23 cellular contexts compared by ENCODE assay signal in the genomic region with DNA sequence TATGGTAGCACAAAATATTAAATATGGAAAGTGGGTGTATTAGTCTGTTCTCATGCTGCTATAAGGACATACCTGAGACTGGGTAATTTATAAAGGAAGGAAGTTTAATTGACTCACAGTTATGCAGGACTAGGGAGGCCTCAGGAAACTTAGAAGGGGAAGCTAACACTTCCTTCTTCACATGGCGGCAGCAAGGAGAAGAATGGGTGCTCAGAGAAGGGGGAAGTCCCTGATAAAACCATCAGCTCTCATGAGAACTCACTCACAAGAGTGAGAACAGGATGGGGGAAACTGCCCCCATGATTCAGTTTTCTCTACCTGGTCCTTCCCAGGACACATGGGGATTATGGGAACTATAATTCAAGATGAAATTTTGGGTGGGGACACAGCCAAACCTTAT.
"Had no signal": no experiment of that assay in that cellular context is flagged by ENCODE, and none has a peak within 500 bp of the region (broad histone marks: within the 10 kb centered on the region; RNA-seq: fewer than 3 reads in every experiment).

No MANE protein-coding gene starts in this region.

- H3K4me1 ChIP-seq: foreskin keratinocyte, left lung, sigmoid colon, vagina had no signal

- H3K4me3 ChIP-seq: hepatocyte, left lung, lung, sigmoid colon, smooth muscle cell, thoracic aorta, vagina had no signal

- H3K36me3 ChIP-seq: left lung, sigmoid colon, thoracic aorta, vagina had no signal

- H3K27me3 ChIP-seq: hepatocyte, vagina had no signal

- ATAC-seq: foreskin keratinocyte; left lung; naive thymus-derived CD8-positive, alpha-beta T cell had no signal

- H3K4me1 Mint-ChIP-seq: activated naive CD8-positive, alpha-beta T cell treated with anti-CD3 and anti-CD28 coated beads for 36 hours; immature natural killer cell; naive thymus-derived CD8-positive, alpha-beta T cell had no signal

- H3K9me3 ChIP-seq: sigmoid colon, thoracic aorta, vagina had no signal

- H3K27ac ChIP-seq: foreskin keratinocyte, hepatocyte, left lung, sigmoid colon, thoracic aorta, vagina, VCaP had no signal

- H3K27ac Mint-ChIP-seq: activated naive CD8-positive, alpha-beta T cell treated with anti-CD3 and anti-CD28 coated beads for 36 hours; immature natural killer cell; progenitor cell of endocrine pancreas; type B pancreatic cell had no signal

- H3K9me3 Mint-ChIP-seq: activated naive CD8-positive, alpha-beta T cell treated with anti-CD3 and anti-CD28 coated beads for 36 hours; immature natural killer cell; type B pancreatic cell had no signal

- DNase-seq: activated CD4-positive, alpha-beta T cell treated with anti-CD3 and anti-CD28 coated beads for 1 hour; activated naive CD4-positive, alpha-beta T cell treated with Interleukin-2 at 50 U/mL for 16 hours; activated naive CD8-positive, alpha-beta T cell treated with anti-CD3 and anti-CD28 coated beads for 36 hours; activated T-cell treated with anti-CD3 and anti-CD28 coated beads, Interleukin-2, amount 50 U/mL, for 48 hours; central memory CD4-positive, alpha-beta T cell; effector memory CD4-positive, alpha-beta T cell; foreskin keratinocyte; glutamatergic neuron; immature natural killer cell; left lung; naive thymus-derived CD8-positive, alpha-beta T cell; retina; sigmoid colon; stimulated activated CD4-positive, alpha-beta T cell treated with anti-CD3 and anti-CD28 coated beads, Interleukin-15, amount 100 ng/mL, for 24 hours; stimulated activated naive CD4-positive, alpha-beta T cell had no signal

- H3K36me3 Mint-ChIP-seq: activated naive CD8-positive, alpha-beta T cell treated with anti-CD3 and anti-CD28 coated beads for 36 hours; immature natural killer cell; type B pancreatic cell had no signal

- H3K4me3 Mint-ChIP-seq: activated naive CD8-positive, alpha-beta T cell treated with anti-CD3 and anti-CD28 coated beads for 36 hours; immature natural killer cell; naive thymus-derived CD8-positive, alpha-beta T cell; type B pancreatic cell had no signal
